ENCODE assay signal across 14 cellular contexts in genomic region chr2:191479680-191480023, GRCh38.
DNase-seq lines count a peak whose midpoint lies in the region; ATAC-seq and TF ChIP-seq lines count a peak whose summit lies in the region.
"Had no signal": no experiment of that assay in that cellular context is flagged by ENCODE, and none has a peak within 500 bp of the region (broad histone marks: within the 10 kb centered on the region; RNA-seq: fewer than 3 reads in every experiment).

No MANE protein-coding gene starts in this region.

- H3K27me3 ChIP-seq in BE2C (no peaks in the 10 kb centered on the region), gastrocnemius medialis (no peaks in the 10 kb centered on the region), tibial artery (no peaks in the 10 kb centered on the region)

- H3K36me3 ChIP-seq in BE2C (no peaks in the 10 kb centered on the region), gastrocnemius medialis (no peaks in the 10 kb centered on the region), tibial artery (no peaks in the 10 kb centered on the region)

- H3K9me3 ChIP-seq in BE2C = peaks cover 5% of the 10 kb centered on the region; the same call in 1 of the 2 replicates
- H3K9me3 ChIP-seq in gastrocnemius medialis = no peaks in the 10 kb centered on the region
- peaks cover 0 to 23% (median 0%) of the 10 kb centered on the region in 3 donors for H3K9me3 ChIP-seq in tibial artery

- peaks cover 14% of the 10 kb centered on the region for H3K4me1 ChIP-seq in BE2C
- H3K4me1 ChIP-seq in gastrocnemius medialis = no peaks in the 10 kb centered on the region
- H3K4me1 ChIP-seq in tibial artery = peaks cover 0 to 5% (median 2%) of the 10 kb centered on the region in 4 donors
- H3K4me1 ChIP-seq: psoas muscle had no signal

- no peak overlapping the region for H3K27ac ChIP-seq in gastrocnemius medialis
- H3K27ac ChIP-seq in tibial artery = no peak overlapping the region
- H3K27ac ChIP-seq: psoas muscle had no signal

- peak; percentile 90 for ATAC-seq in GM18907 (IDR thresholded peaks at IDR 0.05; ENCODE audit: unreplicated experiment)
- peak; percentile 81 for ATAC-seq in HG02884 (IDR thresholded peaks at IDR 0.05; ENCODE audit: unreplicated experiment)
- ATAC-seq in gastrocnemius medialis = no peak
- ATAC-seq in HG02981 (IDR thresholded peaks at IDR 0.05; ENCODE audit: unreplicated experiment) = no peak
- ATAC-seq: T-cell had no signal

- in situ Hi-C loops in gastrocnemius medialis (cut with MboI; ENCODE audit: low sequenced_read_pairs in 4 of 4) = no loop called here

- peak overlapping the region; percentile 48 for H3K4me3 Mint-ChIP-seq in glutamatergic neuron (ENCODE audit: unreplicated experiment)
- H3K4me3 Mint-ChIP-seq in activated CD4-positive, alpha-beta T cell treated with anti-CD3 and anti-CD28 coated beads, Interleukin-2, amount 10 ng/mL, durations not matched to agents 24 days and 14 days = no peak overlapping the region
- H3K4me3 Mint-ChIP-seq: activated naive CD8-positive, alpha-beta T cell; IgD-negative memory B cell; T-cell had no signal

- peaks cover 32% of the 10 kb centered on the region for H3K36me3 Mint-ChIP-seq in glutamatergic neuron (ENCODE audit: unreplicated experiment)
- H3K36me3 Mint-ChIP-seq in activated CD4-positive, alpha-beta T cell treated with anti-CD3 and anti-CD28 coated beads, Interleukin-2, amount 10 ng/mL, durations not matched to agents 24 days and 14 days (ENCODE audit: low read depth) = no peaks in the 10 kb centered on the region
- H3K36me3 Mint-ChIP-seq: IgD-negative memory B cell, T-cell had no signal

- peaks cover 15% of the 10 kb centered on the region for H3K4me1 Mint-ChIP-seq in glutamatergic neuron (ENCODE audit: low read depth, unreplicated experiment)
- no peaks in the 10 kb centered on the region for H3K4me1 Mint-ChIP-seq in activated CD4-positive, alpha-beta T cell treated with anti-CD3 and anti-CD28 coated beads, Interleukin-2, amount 10 ng/mL, durations not matched to agents 24 days and 14 days
- H3K4me1 Mint-ChIP-seq: T-cell had no signal

- peaks cover 3% of the 10 kb centered on the region for H3K27me3 Mint-ChIP-seq in glutamatergic neuron (ENCODE audit: unreplicated experiment)
- peaks cover 9% of the 10 kb centered on the region for H3K27me3 Mint-ChIP-seq in activated CD4-positive, alpha-beta T cell treated with anti-CD3 and anti-CD28 coated beads, Interleukin-2, amount 10 ng/mL, durations not matched to agents 24 days and 14 days

- no peak for TF ChIP-seq POLR2A in gastrocnemius medialis (IDR thresholded peaks at IDR 0.05)

- TF ChIP-seq CTCF in BE2C (IDR thresholded peaks at IDR 0.05; ENCODE audit: low read depth, low read length) (peak; percentile 38), glutamatergic neuron (IDR thresholded peaks at IDR 0.05; ENCODE audit: partially characterized antibody, unreplicated experiment) (no peak), gastrocnemius medialis (IDR thresholded peaks at IDR 0.05 in 4 of 5, conservative IDR thresholded peaks at IDR 0.05 in 1 of 5) (no peak), tibial artery (IDR thresholded peaks at IDR 0.05) (no peak)

- no peak overlapping the region for H3K4me3 ChIP-seq in BE2C (ENCODE audit: low read depth, low read length)
- H3K4me3 ChIP-seq in gastrocnemius medialis = no peak overlapping the region
- no peak overlapping the region for H3K4me3 ChIP-seq in tibial artery
- H3K4me3 ChIP-seq: psoas muscle had no signal

- DNase-seq in BE2C (no peak), glutamatergic neuron (no peak), gastrocnemius medialis (no peak), tibial artery (no peak)
- no peak for DNase-seq in activated CD4-positive, alpha-beta T cell treated with anti-CD3 and anti-CD28 coated beads, Interleukin-2, amount 10 ng/mL, durations not matched to agents 24 days and 14 days
- DNase-seq: activated CD8-positive, alpha-beta memory T cell treated with anti-CD3 and anti-CD28 coated beads for 24 hours; NCI-H1694 treated with DMSO at 0.1 percent for 48 hours; T-cell had no signal

- H3K9me3 Mint-ChIP-seq in glutamatergic neuron (ENCODE audit: unreplicated experiment) = peaks cover 3% of the 10 kb centered on the region
- H3K9me3 Mint-ChIP-seq in activated CD4-positive, alpha-beta T cell treated with anti-CD3 and anti-CD28 coated beads, Interleukin-2, amount 10 ng/mL, durations not matched to agents 24 days and 14 days = peaks cover 15% of the 10 kb centered on the region

- intact Hi-C loops in gastrocnemius medialis (cut with DNase I; ENCODE audit: low total_unique reads) = no loop called here
- intact Hi-C loops in activated CD4-positive, alpha-beta T cell treated with anti-CD3 and anti-CD28 coated beads, Interleukin-2, amount 10 ng/mL, durations not matched to agents 24 days and 14 days (cut with micrococcal nuclease) = no loop called here
- intact Hi-C loops in tibial artery (cut with DNase I; ENCODE audit: low total_unique reads) = no loop called here

- H3K27ac Mint-ChIP-seq in glutamatergic neuron (ENCODE audit: unreplicated experiment) = peak overlapping the region; percentile 93
- H3K27ac Mint-ChIP-seq in activated CD4-positive, alpha-beta T cell treated with anti-CD3 and anti-CD28 coated beads, Interleukin-2, amount 10 ng/mL, durations not matched to agents 24 days and 14 days = no peak overlapping the region
- H3K27ac Mint-ChIP-seq: activated naive CD8-positive, alpha-beta T cell; IgD-negative memory B cell; T-cell had no signal

Comparison
In these comparisons a context has a peak if more than half of its experiments do, and no peak if none do; other contexts are left out.
1. ATAC-seq: peak in GM18907 (single experiment) and HG02884 (single experiment); none in gastrocnemius medialis (0 of 2) and HG02981 (single experiment).